ENCODE assay signal across 8 cellular contexts in the genomic region with DNA sequence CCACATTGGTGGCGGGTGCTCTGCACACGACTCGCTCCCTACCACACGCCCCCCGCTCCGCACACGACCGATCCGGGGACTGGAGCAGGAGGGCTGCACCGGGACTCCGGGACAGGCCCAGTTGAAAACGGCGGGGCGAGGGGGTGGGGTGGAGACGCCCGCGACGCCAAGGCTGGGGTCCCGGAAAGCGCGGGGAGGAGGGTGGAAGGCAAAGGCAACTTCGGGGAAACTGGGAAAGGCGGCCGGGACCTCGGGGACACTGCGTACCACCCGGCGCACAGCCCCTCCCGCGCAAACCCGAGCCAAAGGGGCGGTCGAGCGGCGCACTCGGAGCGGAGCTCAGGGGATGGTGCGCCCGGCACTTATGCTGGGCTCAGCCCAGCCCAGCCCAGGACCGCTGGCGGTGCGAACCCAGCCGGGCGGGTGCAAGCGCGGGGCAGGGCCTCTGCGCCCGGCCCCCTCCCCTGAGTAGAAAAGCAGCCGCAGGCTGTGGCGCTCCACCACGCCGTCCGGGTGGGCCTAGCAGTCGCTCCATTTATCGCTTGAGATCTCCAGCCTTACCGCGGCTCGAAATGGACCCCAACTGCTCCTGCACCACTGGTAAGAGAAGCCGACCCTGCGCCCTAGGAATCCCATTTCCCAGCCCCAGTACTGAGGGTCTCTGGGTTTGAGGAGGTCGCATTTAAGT. TPM values are rescaled to one million over a fixed set of nuclear protein-coding genes. Genes with fewer than 3 reads are reported as not detected.
A peak's percentile ranks its signal among the peaks of the same experiment; 100 is the strongest.
DNase-seq lines count a peak whose midpoint lies in the region; ATAC-seq and TF ChIP-seq lines count a peak whose summit lies in the region.

A gene (plus strand): TSS at position 500 of the 688 bp plus-strand sequence. CDS start 73 bp downstream, at position 573.

- peak within 1 kb of the TSS; percentile 81 for H2AFZ ChIP-seq in mammary epithelial cell (ENCODE audit: low read depth, low read length)

- WGBS in mammary epithelial cell (ENCODE audit: low coverage, missing lambda C conversion rate) = 22% methylated on average over 25 of the region's 61 CpGs
- 1 to 8% (median 2%) methylated on average over 22 to 61 of the region's 61 CpGs for WGBS in spleen, 5 donors

- BruUV-seq in mammary epithelial cell (replicated peaks; lab: Mats Ljungman, UMichigan) = no TSS peak

- no peaks in the 10 kb centered on the region for H3K36me3 ChIP-seq in MG63
- no peaks in the 10 kb centered on the region for H3K36me3 ChIP-seq in mammary epithelial cell (ENCODE audit: insufficient read depth, low read length)
- no peaks in the 10 kb centered on the region for H3K36me3 ChIP-seq in spleen

- no peak for ATAC-seq in HG03354 (IDR thresholded peaks at IDR 0.05; ENCODE audit: poor library complexity, severe bottlenecking, unreplicated experiment)
- no peak for ATAC-seq in HG03095 (IDR thresholded peaks at IDR 0.05; ENCODE audit: unreplicated experiment)
- no peak for ATAC-seq in GM21825 (IDR thresholded peaks at IDR 0.05; ENCODE audit: unreplicated experiment)

- no peak for TF ChIP-seq POLR2A in spleen (IDR thresholded peaks at IDR 0.05)

- H3K27me3 ChIP-seq in MG63 (no peaks in the 10 kb centered on the region; the same call in 1 of the 2 replicates), mammary epithelial cell (ENCODE audit: insufficient read depth, low read length) (no peaks in the 10 kb centered on the region), spleen (replicated peaks in 1 of 7) (peaks cover 5 to 68% (median 51%) of the 10 kb centered on the region in 7 donors)

- peak within 1 kb of the TSS; percentile 72 for H3K4me2 ChIP-seq in mammary epithelial cell (ENCODE audit: insufficient read depth, low read depth, low read length)

- in situ Hi-C loops in mammary epithelial cell (cut with MboI; ENCODE audit: low sequenced_read_pairs in 2 of 2) = no loop called here

- CTCF ChIA-PET in mammary epithelial cell (lab: Charles Lee; ENCODE audit: low non-redundant PET) = no interaction called here

- H3K4me1 ChIP-seq in mammary epithelial cell (ENCODE audit: insufficient read depth, low read length) (peaks cover 6% of the 10 kb centered on the region), spleen (peaks cover 9 to 55% (median 31%) of the 10 kb centered on the region in 6 donors)

- dilution Hi-C loops in mammary epithelial cell (cut with HindIII; ENCODE audit: low sequenced_read_pairs) = no loop called here

- DNase-seq in MG63 (peak; percentile 81), mammary epithelial cell (no peak), kidney tubule cell (ENCODE audit: low spot score) (peak; percentile 18), spleen (no peak), HT-29 (ENCODE audit: low spot score) (no peak)

- H3K79me2 ChIP-seq in mammary epithelial cell (ENCODE audit: insufficient read depth, low read length) = no peaks in the 10 kb centered on the region

- intact Hi-C loops in mammary epithelial cell (cut with micrococcal nuclease) (no loop called here), spleen (cut with DNase I; ENCODE audit: low total_unique reads) (no loop called here)

- H3K9me3 ChIP-seq in MG63 = no peaks in the 10 kb centered on the region
- H3K9me3 ChIP-seq in mammary epithelial cell (replicated peaks; ENCODE audit: insufficient read depth, low read length) = no peaks in the 10 kb centered on the region
- H3K9me3 ChIP-seq in spleen = no peaks in the 10 kb centered on the region

- H3K9ac ChIP-seq in mammary epithelial cell (ENCODE audit: insufficient read depth, low read length) = no peak within 1 kb of the TSS

- no peaks in the 10 kb centered on the region for H4K20me1 ChIP-seq in mammary epithelial cell (ENCODE audit: insufficient read depth, low read length)

- TF ChIP-seq CTCF in mammary epithelial cell (conservative IDR thresholded peaks at IDR 0.05 in 1 of 2, IDR thresholded peaks at IDR 0.05 in 1 of 2; ENCODE audit: extremely low read depth in 1 of 2, insufficient read depth in 1 of 2, low read depth in 1 of 2, low read length in 2 of 2) (no peak), spleen (IDR thresholded peaks at IDR 0.05 in 8 of 11, conservative IDR thresholded peaks at IDR 0.05 in 3 of 11) (no peak)

- H3K4me3 ChIP-seq in MG63 = peak within 1 kb of the TSS; percentile 50
- H3K4me3 ChIP-seq in mammary epithelial cell (replicated peaks in 1 of 3; ENCODE audit: insufficient read depth in 1 of 3, low read depth in 2 of 3, low read length in 3 of 3) = peak within 1 kb of the TSS in 1 of 3 experiments; percentile 35
- H3K4me3 ChIP-seq in spleen = peak within 1 kb of the TSS; percentile 30 to 65 (median 40)

- no peak within 1 kb of the TSS for H3K27ac ChIP-seq in mammary epithelial cell (ENCODE audit: insufficient read depth, low read depth, low read length)
- H3K27ac ChIP-seq in spleen = peak within 1 kb of the TSS in 7 of 8 donors; percentile 5 to 69 (median 57)

RNA-seq across cellular contexts. Expression of the gene that starts here (rescaled TPM):
- total RNA-seq in MG63 (2014; rRNA removed; shearing (Covaris generic); ENCODE audit: low replicate concordance) = 5.2 and 26.7 TPM in 2 replicates
- total RNA-seq in mammary epithelial cell (1 to 10 TPM in 1 of 2 donors, not detected in 1; 2.5 TPM), spleen (1 to 10 TPM in 6 of 7 donors, under 1 TPM in 1; 0.44 to 6.1 (median 3.5) TPM)
- polyA plus RNA-seq in mammary epithelial cell (not detected), spleen (10 to 100 TPM in 1 of 3 donors, 1 to 10 TPM in 1, under 1 TPM in 1; 0.93 to 11.8 (median 7.6) TPM)
- not detected for polyA minus RNA-seq in mammary epithelial cell
- not detected in 2 replicates for total RNA-seq in HT-29 (2014; rRNA removed; shearing (Covaris generic))

Comparison
In these comparisons a context has a peak if more than half of its experiments do, and no peak if none do; other contexts are left out.
1. DNase-seq: peak in MG63 (single experiment) and kidney tubule cell (single experiment); none in mammary epithelial cell (single experiment), spleen (single experiment) and HT-29 (single experiment).